Comparison of ENCODE assay signal across 8 cellular contexts in the genomic region with DNA sequence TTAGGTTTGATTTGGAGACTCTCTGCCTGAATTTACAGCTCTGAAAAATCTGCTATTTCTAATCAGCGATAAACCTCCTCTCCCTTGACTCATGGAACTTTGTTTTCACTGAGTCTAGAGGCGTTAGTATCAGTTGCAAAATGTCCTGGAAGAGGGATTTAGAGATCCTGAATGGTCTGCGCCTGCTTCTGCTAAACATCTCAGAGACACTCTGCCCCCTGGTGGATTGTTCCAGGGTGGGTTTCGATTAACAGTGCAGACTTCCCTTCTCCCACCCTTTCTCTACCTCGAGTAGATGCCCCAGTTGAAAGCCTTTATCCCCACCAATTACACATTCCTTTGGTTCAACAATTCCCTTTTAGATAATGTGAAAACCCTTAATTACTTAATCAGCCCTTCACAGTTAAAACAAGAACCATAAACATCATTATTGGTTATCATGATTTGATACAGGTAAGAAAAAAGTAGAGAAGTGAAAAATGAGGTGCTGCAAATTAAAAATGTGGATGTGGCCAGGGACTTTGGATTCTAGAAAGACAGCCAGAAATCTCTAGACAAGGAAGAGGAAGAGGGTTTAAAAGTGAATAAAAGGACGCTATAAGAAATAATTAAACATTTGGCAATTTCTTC. TPM values are rescaled to one million over a fixed set of nuclear protein-coding genes. Genes with fewer than 3 reads are reported as not detected.
DNase-seq lines count a peak whose midpoint lies in the region; ATAC-seq, FAIRE-seq and TF ChIP-seq lines count a peak whose summit lies in the region.

No MANE protein-coding gene starts in this region.

- ATAC-seq in GM18909 (IDR thresholded peaks at IDR 0.05; ENCODE audit: poor library complexity, unreplicated experiment) (peak; percentile 73), HG03280 (IDR thresholded peaks at IDR 0.05; ENCODE audit: unreplicated experiment) (peak; percentile 70)
- ATAC-seq in stimulated activated naive B cell treated with anti-CD40 and anti-IgM and Interleukin-4, amounts not matched to agents 10 μg/mL and 1 μg/mL and 100 μg/mL, for 72 hours (replicated peaks): peak; percentile 67 to 74
- no peak for ATAC-seq in activated T-cell treated with anti-CD3 and anti-CD28 coated beads, Interleukin-2, amount 50 U/mL, for 4 hours

- in situ Hi-C loops in brain microvascular endothelial cell (cut with HindIII; ENCODE audit: low pct_ligation_motif_present, low sequenced_read_pairs): loop anchor here (25.0 kb wide), 2 partner anchors 771 to 1521 kb away; no protein-coding TSS in a partner anchor

- TF ChIP-seq CTCF in D721Med (IDR thresholded peaks at IDR 0.05; ENCODE audit: insufficient read depth, missing control alignments): peak; percentile 75
- TF ChIP-seq CTCF in brain microvascular endothelial cell (IDR thresholded peaks at IDR 0.05; ENCODE audit: low read depth, low read length, missing control alignments): peak; percentile 89
- TF ChIP-seq CTCF in kidney (IDR thresholded peaks at IDR 0.05; ENCODE audit: borderline replicate concordance, extremely low read depth, insufficient read depth): peak; percentile 59

- H3K4me3 ChIP-seq in NT2/D1 (ENCODE audit: insufficient read length, low read depth) (no peak overlapping the region), brain microvascular endothelial cell (ENCODE audit: low read depth, low read length) (no peak overlapping the region), kidney (ENCODE audit: low read length in 2 of 2) (no peak overlapping the region)

- H3K27ac Mint-ChIP-seq in stimulated activated naive B cell treated with anti-CD40 and anti-IgM and Interleukin-4, amounts not matched to agents 10 μg/mL and 1 μg/mL and 100 μg/mL, for 72 hours: no peak overlapping the region

- peaks cover 28 to 36% of the 10 kb centered on the region in 2 donors for H3K27me3 Mint-ChIP-seq in stimulated activated naive B cell treated with anti-CD40 and anti-IgM and Interleukin-4, amounts not matched to agents 10 μg/mL and 1 μg/mL and 100 μg/mL, for 72 hours
- H3K27me3 Mint-ChIP-seq in activated T-cell treated with anti-CD3 and anti-CD28 coated beads, Interleukin-2, amount 50 U/mL, for 4 hours (ENCODE audit: low read depth): peaks cover 15% of the 10 kb centered on the region

- peaks cover 0 to 6% of the 10 kb centered on the region in 2 donors for H3K36me3 Mint-ChIP-seq in stimulated activated naive B cell treated with anti-CD40 and anti-IgM and Interleukin-4, amounts not matched to agents 10 μg/mL and 1 μg/mL and 100 μg/mL, for 72 hours
- no peaks in the 10 kb centered on the region for H3K36me3 Mint-ChIP-seq in activated T-cell treated with anti-CD3 and anti-CD28 coated beads, Interleukin-2, amount 50 U/mL, for 4 hours (ENCODE audit: insufficient read depth)

- H3K27ac ChIP-seq in brain microvascular endothelial cell (peak overlapping the region; percentile 97), kidney (ENCODE audit: low read depth in 2 of 2, low read length in 2 of 2) (no peak overlapping the region)

- intact Hi-C loops in kidney (cut with DNase I): no loop called here

- H3K4me1 ChIP-seq in NT2/D1 (ENCODE audit: insufficient read depth, insufficient read length): no peaks in the 10 kb centered on the region
- peaks cover 4% of the 10 kb centered on the region in 2 donors for H3K4me1 ChIP-seq in kidney (ENCODE audit: control insufficient read depth in 1 of 2, insufficient read depth in 1 of 2, low read depth in 1 of 2, low read length in 2 of 2)

- H3K36me3 ChIP-seq in NT2/D1 (ENCODE audit: insufficient read depth, insufficient read length, low read length) (no peaks in the 10 kb centered on the region), brain microvascular endothelial cell (replicated peaks) (no peaks in the 10 kb centered on the region), kidney (ENCODE audit: control insufficient read depth in 1 of 2, insufficient read depth in 2 of 2, low read length in 2 of 2) (no peaks in the 10 kb centered on the region)

- DNase-seq in D721Med (ENCODE audit: insufficient read length, low spot score) (no peak), NT2/D1 (ENCODE audit: low read depth, low spot score) (peak; percentile 64), brain microvascular endothelial cell (peak; percentile 96), kidney (no peak)
- no peak for DNase-seq in stimulated activated naive B cell treated with anti-CD40 and anti-IgM and Interleukin-4, amounts not matched to agents 10 μg/mL and 1 μg/mL and 100 μg/mL, for 72 hours
- no peak for DNase-seq in activated T-cell treated with anti-CD3 and anti-CD28 coated beads, Interleukin-2, amount 50 U/mL, for 4 hours

- peak; percentile 80 for FAIRE-seq in D721Med (lab: Jason Lieb, UNC)
- no peak for FAIRE-seq in kidney (lab: Jason Lieb, UNC)

- H3K9me3 Mint-ChIP-seq in stimulated activated naive B cell treated with anti-CD40 and anti-IgM and Interleukin-4, amounts not matched to agents 10 μg/mL and 1 μg/mL and 100 μg/mL, for 72 hours: peaks cover 0 to 2% of the 10 kb centered on the region in 2 donors
- H3K9me3 Mint-ChIP-seq in activated T-cell treated with anti-CD3 and anti-CD28 coated beads, Interleukin-2, amount 50 U/mL, for 4 hours: no peaks in the 10 kb centered on the region

- H3K9ac ChIP-seq in NT2/D1 (ENCODE audit: insufficient read length, low read depth): no peak overlapping the region
- H3K9ac ChIP-seq in kidney (ENCODE audit: low read length in 2 of 2): no peak overlapping the region

- H3K27me3 ChIP-seq in NT2/D1 (ENCODE audit: insufficient read depth, insufficient read length): peaks cover 9% of the 10 kb centered on the region
- no peaks in the 10 kb centered on the region for H3K27me3 ChIP-seq in brain microvascular endothelial cell (replicated peaks)

- H3K9me3 ChIP-seq in NT2/D1 (ENCODE audit: insufficient read depth, low read length) (no peaks in the 10 kb centered on the region), kidney (ENCODE audit: control insufficient read depth in 1 of 2, low read length in 2 of 2) (no peaks in the 10 kb centered on the region)

- peaks cover 7% of the 10 kb centered on the region in 2 donors for H3K4me1 Mint-ChIP-seq in stimulated activated naive B cell treated with anti-CD40 and anti-IgM and Interleukin-4, amounts not matched to agents 10 μg/mL and 1 μg/mL and 100 μg/mL, for 72 hours
- peaks cover 6% of the 10 kb centered on the region for H3K4me1 Mint-ChIP-seq in activated T-cell treated with anti-CD3 and anti-CD28 coated beads, Interleukin-2, amount 50 U/mL, for 4 hours (ENCODE audit: low read depth)

- H3K4me3 Mint-ChIP-seq in stimulated activated naive B cell treated with anti-CD40 and anti-IgM and Interleukin-4, amounts not matched to agents 10 μg/mL and 1 μg/mL and 100 μg/mL, for 72 hours: no peak overlapping the region
- H3K4me3 Mint-ChIP-seq in activated T-cell treated with anti-CD3 and anti-CD28 coated beads, Interleukin-2, amount 50 U/mL, for 4 hours: no peak overlapping the region

RNA-seq across cellular contexts. Expression of a gene that starts 5.5 kb away (rescaled TPM):
- 1.9 TPM for total RNA-seq in kidney
- 0.26 TPM for polyA plus RNA-seq in kidney (ENCODE audit: insufficient read depth, low read depth, low replicate concordance)
- total RNA-seq in activated T-cell treated with anti-CD3 and anti-CD28 coated beads, Interleukin-2, amount 50 U/mL, for 4 hours: not detected

Comparison
In these comparisons a context has a peak if more than half of its experiments do, and no peak if none do; other contexts are left out.
1. DNase-seq: peak in NT2/D1 (single experiment) and brain microvascular endothelial cell (single experiment); none in D721Med (single experiment), kidney (single experiment), stimulated activated naive B cell treated with anti-CD40 and anti-IgM and Interleukin-4, amounts not matched to agents 10 μg/mL and 1 μg/mL and 100 μg/mL, for 72 hours (single experiment) and activated T-cell treated with anti-CD3 and anti-CD28 coated beads, Interleukin-2, amount 50 U/mL, for 4 hours (single experiment).
2. ATAC-seq: peak in GM18909 (single experiment), HG03280 (single experiment) and stimulated activated naive B cell treated with anti-CD40 and anti-IgM and Interleukin-4, amounts not matched to agents 10 μg/mL and 1 μg/mL and 100 μg/mL, for 72 hours (2 of 2); none in activated T-cell treated with anti-CD3 and anti-CD28 coated beads, Interleukin-2, amount 50 U/mL, for 4 hours (0 of 2).
3. Peak in every context shown above with its lines, with median percentiles within 50 percentile points of each other: CTCF ChIP-seq.